In the genomic region with DNA sequence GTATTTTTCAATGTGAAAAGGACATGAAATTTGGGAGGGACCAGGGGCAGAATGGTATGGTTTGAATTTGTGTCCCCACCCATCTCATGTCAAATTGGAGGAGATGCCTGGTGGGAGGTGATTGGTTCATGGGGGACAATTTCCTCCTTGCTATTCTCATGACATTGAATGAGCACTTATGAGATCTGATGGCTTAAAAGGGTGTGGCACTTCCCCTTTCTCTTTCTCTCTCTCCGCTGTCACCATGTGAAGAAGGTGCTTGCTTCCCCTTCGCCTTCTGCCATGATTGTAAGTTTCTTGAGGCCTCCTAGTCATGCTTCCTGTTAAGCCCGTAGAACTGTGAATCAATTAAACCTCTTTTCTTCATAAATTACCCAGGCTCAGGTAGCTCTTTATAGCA, we compare ENCODE assay signal across 27 cellular contexts. TPM values are rescaled to one million over a fixed set of nuclear protein-coding genes. Genes with fewer than 3 reads are reported as not detected.
"Had no signal": no experiment of that assay in that cellular context is flagged by ENCODE, and none has a peak within 500 bp of the region (broad histone marks: within the 10 kb centered on the region; RNA-seq: fewer than 3 reads in every experiment).

No MANE protein-coding gene starts in this region.

- DNase-seq: activated CD4-positive, alpha-beta T cell treated with anti-CD3 and anti-CD28 coated beads for 36 hours; activated CD4-positive, alpha-beta T cell treated with anti-CD3 and anti-CD28 coated beads, Interleukin-2, amount 50 U/mL, for 4 hours; activated CD8-positive, alpha-beta memory T cell treated with anti-CD3 and anti-CD28 coated beads for 24 hours; activated CD8-positive, alpha-beta memory T cell treated with anti-CD3 and anti-CD28 coated beads, Interleukin-2, amount 50 U/mL, for 4 hours; activated naive CD4-positive, alpha-beta T cell; activated T-cell treated with anti-CD3 and anti-CD28 coated beads, Interleukin-2, amount 50 U/mL, for 4 hours; adrenal gland; effector memory CD4-positive, alpha-beta T cell; immature natural killer cell; lower lobe of right lung; naive thymus-derived CD8-positive, alpha-beta T cell; posterior cingulate gyrus; right lobe of liver; stimulated activated CD4-positive, alpha-beta T cell treated with anti-CD3 and anti-CD28 coated beads, Interleukin-2, amount 100 ng/mL, for 24 hours; stimulated activated naive CD8-positive, alpha-beta T cell treated with anti-CD3 and anti-CD28 coated beads, Interleukin-15, amount 100 ng/mL, for 72 hours; tibial artery had no signal

- H3K27ac ChIP-seq: adrenal gland, lower lobe of right lung, neural progenitor cell, right lobe of liver, skin epidermis, tibial artery had no signal

- H3K36me3 ChIP-seq: adrenal gland, lower lobe of right lung, neural progenitor cell, right lobe of liver, tibial artery had no signal

- H3K9me3 ChIP-seq: right lobe of liver had no signal

- H3K9ac ChIP-seq: neural progenitor cell had no signal

- ATAC-seq: activated CD4-positive, alpha-beta T cell treated with anti-CD3 and anti-CD28 coated beads for 36 hours; activated T-cell treated with anti-CD3 and anti-CD28 coated beads, Interleukin-2, amount 50 U/mL, for 4 hours; left lobe of liver; lower lobe of right lung; naive thymus-derived CD8-positive, alpha-beta T cell; right lobe of liver; stimulated activated effector memory CD8-positive, alpha-beta T cell treated with anti-CD3 and anti-CD28 coated beads, Interleukin-12 subunit alpha, Interleukin-12 subunit beta, amount 100 ng/mL, for 72 hours; stimulated activated naive CD8-positive, alpha-beta T cell treated with anti-CD3 and anti-CD28 coated beads, Interleukin-15, amount 100 ng/mL, for 72 hours; WTC11 had no signal

- H3K27me3 ChIP-seq: adrenal gland, neural progenitor cell, right lobe of liver, tibial artery had no signal

- H2AFZ ChIP-seq: neural progenitor cell had no signal

- H3K4me2 ChIP-seq: neural progenitor cell had no signal

- H3K4me1 ChIP-seq: adrenal gland, neural progenitor cell, right lobe of liver, tibial artery had no signal

- H3K4me3 ChIP-seq: adrenal gland, lower lobe of right lung, neural progenitor cell, right lobe of liver, skin epidermis, tibial artery had no signal

RNA-seq across cellular contexts. Expression of a gene that starts 30.6 kb away (rescaled TPM):
- total RNA-seq: activated CD4-positive, alpha-beta T cell treated with anti-CD3 and anti-CD28 coated beads for 36 hours; activated T-helper 2 cell treated with anti-CD3 and anti-CD28 coated beads, Interferon-gamma antibody, Interleukin-2, Interleukin-4, amounts not matched to agents 10 μg/mL and 5 μg/mL and 100 μg/mL, durations not matched to agents 14 hours and 24 hours and 36 hours; astrocyte; dermis microvascular lymphatic vessel endothelial cell; kidney epithelial cell; lower lobe of right lung; omental fat pad; urinary bladder; WTC11 had no signal
